1 cellular context compared by ENCODE assay signal in the genomic region with DNA sequence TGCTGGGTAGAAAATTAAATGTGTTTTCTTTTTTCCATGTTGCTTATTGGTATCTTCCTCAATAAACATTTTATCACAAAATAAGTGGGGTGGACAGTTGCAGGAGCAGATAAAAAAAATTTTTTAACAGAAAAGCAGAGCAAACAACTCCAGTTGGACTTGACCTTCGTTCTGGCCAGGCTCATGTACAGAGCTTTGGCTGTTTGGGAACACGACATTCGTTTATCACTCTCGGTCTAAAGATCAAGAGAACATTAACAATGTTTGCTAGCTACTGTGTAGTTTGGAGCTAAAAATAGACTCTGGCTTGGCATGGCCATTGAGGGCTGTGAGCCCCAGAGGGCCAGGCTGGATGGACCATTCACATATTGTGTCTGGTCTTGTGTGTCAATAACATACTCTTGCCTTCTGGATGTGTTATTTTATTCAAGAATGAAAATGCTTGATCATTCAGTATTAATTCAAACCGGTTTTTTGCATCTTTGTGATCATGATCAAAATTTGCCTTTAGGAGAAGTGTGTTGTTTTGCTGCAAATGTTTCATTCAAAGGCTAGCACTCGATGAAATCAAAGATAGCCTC.
TF ChIP-seq lines count a peak whose summit lies in the region.

No MANE protein-coding gene starts in this region.

TF ChIP-seq in HepG2, 621 proteins besides CTCF, POLR2A, EP300 and RAD21 (continued from another document and continues in another):
- TF ChIP-seq NFIC (IDR thresholded peaks at IDR 0.05; ENCODE audit: low read length) (peak; percentile 87), ZNF878 (CRISPR knock-in tag; IDR thresholded peaks at IDR 0.05) (peak; percentile 87; the same call in 1 of the 2 replicates), ZEB1 (IDR thresholded peaks at IDR 0.05; ENCODE audit: insufficient replicate concordance, low read depth) (no peak), ISL2 (CRISPR knock-in tag; IDR thresholded peaks at IDR 0.05) (peak; percentile 87), KDM5B (CRISPR knock-in tag; IDR thresholded peaks at IDR 0.05; ENCODE audit: borderline replicate concordance) (no peak), DMAP1 (CRISPR knock-in tag; IDR thresholded peaks at IDR 0.05) (peak; percentile 38; the same call in 1 of the 2 replicates), GATA4 (IDR thresholded peaks at IDR 0.05; ENCODE audit: borderline replicate concordance, low read depth) (peak; percentile 76; the same call in 1 of the 2 replicates), ZNF20 (CRISPR knock-in tag; IDR thresholded peaks at IDR 0.05) (no peak), FOXC1 (CRISPR knock-in tag; IDR thresholded peaks at IDR 0.05; ENCODE audit: borderline replicate concordance) (no peak), ZNF484 (CRISPR knock-in tag; IDR thresholded peaks at IDR 0.05; ENCODE audit: borderline replicate concordance, low read depth) (no peak), CREM (IDR thresholded peaks at IDR 0.05) (peak; percentile 88), CREM (CRISPR knock-in tag; IDR thresholded peaks at IDR 0.05) (no peak), JUNB (CRISPR knock-in tag; IDR thresholded peaks at IDR 0.05; ENCODE audit: borderline replicate concordance) (no peak), ZNF567 (CRISPR knock-in tag; IDR thresholded peaks at IDR 0.05; ENCODE audit: borderline replicate concordance) (no peak), ZFP82 (CRISPR knock-in tag; IDR thresholded peaks at IDR 0.05; ENCODE audit: borderline replicate concordance) (no peak), ZNF839 (CRISPR knock-in tag; IDR thresholded peaks at IDR 0.05; ENCODE audit: borderline replicate concordance) (no peak), ZNF44 (CRISPR knock-in tag; IDR thresholded peaks at IDR 0.05) (no peak), FOXK2 (IDR thresholded peaks at IDR 0.05) (peak; percentile 60; the same call in 1 of the 2 replicates), NR1H2 (CRISPR knock-in tag; IDR thresholded peaks at IDR 0.05; ENCODE audit: borderline replicate concordance, low read depth) (no peak), ZNF652 (CRISPR knock-in tag; IDR thresholded peaks at IDR 0.05; ENCODE audit: borderline replicate concordance, low read depth) (peak; percentile 71; the same call in 1 of the 2 replicates), SALL1 (CRISPR knock-in tag; IDR thresholded peaks at IDR 0.05) (peak; percentile 98), ZNF329 (CRISPR knock-in tag; IDR thresholded peaks at IDR 0.05; ENCODE audit: low read depth) (no peak), ZNF761 (CRISPR knock-in tag; conservative IDR thresholded peaks at IDR 0.05) (peak; percentile 90; the same call in 1 of the 2 replicates), MATR3 (CRISPR knock-in tag; IDR thresholded peaks at IDR 0.05) (no peak), KDM1A (CRISPR knock-in tag; IDR thresholded peaks at IDR 0.05) (no peak), ZNF333 (CRISPR knock-in tag; IDR thresholded peaks at IDR 0.05; ENCODE audit: borderline replicate concordance) (no peak), U2AF1 (optimal IDR thresholded peaks at IDR 0.05; ENCODE audit: low read depth, low read length) (no peak), ZNF343 (CRISPR knock-in tag; IDR thresholded peaks at IDR 0.05) (no peak), ZFYVE20 (CRISPR knock-in tag; IDR thresholded peaks at IDR 0.05; ENCODE audit: borderline replicate concordance, low read depth) (no peak), TAF1 (CRISPR knock-in tag; IDR thresholded peaks at IDR 0.05) (no peak), ZBTB21 (CRISPR knock-in tag; IDR thresholded peaks at IDR 0.05) (0 out of 2 replicates have a peak, but pooled peaks have one; percentile 20), FLYWCH1 (CRISPR knock-in tag; IDR thresholded peaks at IDR 0.05) (no peak), ZNF383 (CRISPR knock-in tag; IDR thresholded peaks at IDR 0.05; ENCODE audit: borderline replicate concordance) (no peak), ZNF24 (IDR thresholded peaks at IDR 0.05) (no peak), HOXD1 (CRISPR knock-in tag; IDR thresholded peaks at IDR 0.05) (peak; percentile 45; the same call in 1 of the 2 replicates)
- TF ChIP-seq, protein P1, sequence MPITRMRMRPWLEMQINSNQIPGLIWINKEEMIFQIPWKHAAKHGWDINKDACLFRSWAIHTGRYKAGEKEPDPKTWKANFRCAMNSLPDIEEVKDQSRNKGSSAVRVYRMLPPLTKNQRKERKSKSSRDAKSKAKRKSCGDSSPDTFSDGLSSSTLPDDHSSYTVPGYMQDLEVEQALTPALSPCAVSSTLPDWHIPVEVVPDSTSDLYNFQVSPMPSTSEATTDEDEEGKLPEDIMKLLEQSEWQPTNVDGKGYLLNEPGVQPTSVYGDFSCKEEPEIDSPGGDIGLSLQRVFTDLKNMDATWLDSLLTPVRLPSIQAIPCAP (CRISPR knock-in tag; IDR thresholded peaks at IDR 0.05; ENCODE audit: low read depth): no peak
- TF ChIP-seq, protein P2, sequence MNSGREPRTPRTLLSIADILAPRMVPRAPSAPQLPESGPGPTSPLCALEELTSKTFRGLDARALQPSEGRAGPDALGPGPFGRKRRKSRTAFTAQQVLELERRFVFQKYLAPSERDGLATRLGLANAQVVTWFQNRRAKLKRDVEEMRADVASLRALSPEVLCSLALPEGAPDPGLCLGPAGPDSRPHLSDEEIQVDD (CRISPR knock-in tag; IDR thresholded peaks at IDR 0.05; ENCODE audit: borderline replicate concordance): no peak
- TF ChIP-seq, protein P3, sequence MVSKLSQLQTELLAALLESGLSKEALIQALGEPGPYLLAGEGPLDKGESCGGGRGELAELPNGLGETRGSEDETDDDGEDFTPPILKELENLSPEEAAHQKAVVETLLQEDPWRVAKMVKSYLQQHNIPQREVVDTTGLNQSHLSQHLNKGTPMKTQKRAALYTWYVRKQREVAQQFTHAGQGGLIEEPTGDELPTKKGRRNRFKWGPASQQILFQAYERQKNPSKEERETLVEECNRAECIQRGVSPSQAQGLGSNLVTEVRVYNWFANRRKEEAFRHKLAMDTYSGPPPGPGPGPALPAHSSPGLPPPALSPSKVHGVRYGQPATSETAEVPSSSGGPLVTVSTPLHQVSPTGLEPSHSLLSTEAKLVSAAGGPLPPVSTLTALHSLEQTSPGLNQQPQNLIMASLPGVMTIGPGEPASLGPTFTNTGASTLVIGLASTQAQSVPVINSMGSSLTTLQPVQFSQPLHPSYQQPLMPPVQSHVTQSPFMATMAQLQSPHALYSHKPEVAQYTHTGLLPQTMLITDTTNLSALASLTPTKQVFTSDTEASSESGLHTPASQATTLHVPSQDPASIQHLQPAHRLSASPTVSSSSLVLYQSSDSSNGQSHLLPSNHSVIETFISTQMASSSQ (IDR thresholded peaks at IDR 0.05; ENCODE audit: low read depth): peak; percentile 50
- TF ChIP-seq, protein P3 (CRISPR knock-in tag; IDR thresholded peaks at IDR 0.05; ENCODE audit: borderline replicate concordance): peak; percentile 89
- TF ChIP-seq, protein P4, sequence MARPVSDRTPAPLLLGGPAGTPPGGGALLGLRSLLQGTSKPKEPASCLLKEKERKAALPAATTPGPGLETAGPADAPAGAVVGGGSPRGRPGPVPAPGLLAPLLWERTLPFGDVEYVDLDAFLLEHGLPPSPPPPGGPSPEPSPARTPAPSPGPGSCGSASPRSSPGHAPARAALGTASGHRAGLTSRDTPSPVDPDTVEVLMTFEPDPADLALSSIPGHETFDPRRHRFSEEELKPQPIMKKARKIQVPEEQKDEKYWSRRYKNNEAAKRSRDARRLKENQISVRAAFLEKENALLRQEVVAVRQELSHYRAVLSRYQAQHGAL (CRISPR knock-in tag; IDR thresholded peaks at IDR 0.05; ENCODE audit: not compliant biosample characterization): no peak
- TF ChIP-seq, protein P5, sequence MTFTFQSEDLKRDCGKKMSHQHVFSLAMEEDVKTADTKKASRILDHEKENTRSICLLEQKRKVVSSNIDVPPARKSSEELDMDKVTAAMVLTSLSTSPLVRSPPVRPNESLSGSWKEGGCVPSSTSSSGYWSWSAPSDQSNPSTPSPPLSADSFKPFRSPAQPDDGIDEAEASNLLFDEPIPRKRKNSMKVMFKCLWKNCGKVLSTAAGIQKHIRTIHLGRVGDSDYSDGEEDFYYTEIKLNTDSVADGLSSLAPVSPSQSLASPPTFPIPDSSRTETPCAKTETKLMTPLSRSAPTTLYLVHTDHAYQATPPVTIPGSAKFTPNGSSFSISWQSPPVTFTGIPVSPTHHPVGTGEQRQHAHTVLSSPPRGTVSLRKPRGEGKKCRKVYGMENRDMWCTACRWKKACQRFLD (CRISPR knock-in tag; IDR thresholded peaks at IDR 0.05; ENCODE audit: borderline replicate concordance): no peak
- TF ChIP-seq, protein P6, sequence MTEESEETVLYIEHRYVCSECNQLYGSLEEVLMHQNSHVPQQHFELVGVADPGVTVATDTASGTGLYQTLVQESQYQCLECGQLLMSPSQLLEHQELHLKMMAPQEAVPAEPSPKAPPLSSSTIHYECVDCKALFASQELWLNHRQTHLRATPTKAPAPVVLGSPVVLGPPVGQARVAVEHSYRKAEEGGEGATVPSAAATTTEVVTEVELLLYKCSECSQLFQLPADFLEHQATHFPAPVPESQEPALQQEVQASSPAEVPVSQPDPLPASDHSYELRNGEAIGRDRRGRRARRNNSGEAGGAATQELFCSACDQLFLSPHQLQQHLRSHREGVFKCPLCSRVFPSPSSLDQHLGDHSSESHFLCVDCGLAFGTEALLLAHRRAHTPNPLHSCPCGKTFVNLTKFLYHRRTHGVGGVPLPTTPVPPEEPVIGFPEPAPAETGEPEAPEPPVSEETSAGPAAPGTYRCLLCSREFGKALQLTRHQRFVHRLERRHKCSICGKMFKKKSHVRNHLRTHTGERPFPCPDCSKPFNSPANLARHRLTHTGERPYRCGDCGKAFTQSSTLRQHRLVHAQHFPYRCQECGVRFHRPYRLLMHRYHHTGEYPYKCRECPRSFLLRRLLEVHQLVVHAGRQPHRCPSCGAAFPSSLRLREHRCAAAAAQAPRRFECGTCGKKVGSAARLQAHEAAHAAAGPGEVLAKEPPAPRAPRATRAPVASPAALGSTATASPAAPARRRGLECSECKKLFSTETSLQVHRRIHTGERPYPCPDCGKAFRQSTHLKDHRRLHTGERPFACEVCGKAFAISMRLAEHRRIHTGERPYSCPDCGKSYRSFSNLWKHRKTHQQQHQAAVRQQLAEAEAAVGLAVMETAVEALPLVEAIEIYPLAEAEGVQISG (CRISPR knock-in tag; IDR thresholded peaks at IDR 0.05): peak; percentile 73; the same call in 1 of the 2 replicates
- TF ChIP-seq, protein P7, sequence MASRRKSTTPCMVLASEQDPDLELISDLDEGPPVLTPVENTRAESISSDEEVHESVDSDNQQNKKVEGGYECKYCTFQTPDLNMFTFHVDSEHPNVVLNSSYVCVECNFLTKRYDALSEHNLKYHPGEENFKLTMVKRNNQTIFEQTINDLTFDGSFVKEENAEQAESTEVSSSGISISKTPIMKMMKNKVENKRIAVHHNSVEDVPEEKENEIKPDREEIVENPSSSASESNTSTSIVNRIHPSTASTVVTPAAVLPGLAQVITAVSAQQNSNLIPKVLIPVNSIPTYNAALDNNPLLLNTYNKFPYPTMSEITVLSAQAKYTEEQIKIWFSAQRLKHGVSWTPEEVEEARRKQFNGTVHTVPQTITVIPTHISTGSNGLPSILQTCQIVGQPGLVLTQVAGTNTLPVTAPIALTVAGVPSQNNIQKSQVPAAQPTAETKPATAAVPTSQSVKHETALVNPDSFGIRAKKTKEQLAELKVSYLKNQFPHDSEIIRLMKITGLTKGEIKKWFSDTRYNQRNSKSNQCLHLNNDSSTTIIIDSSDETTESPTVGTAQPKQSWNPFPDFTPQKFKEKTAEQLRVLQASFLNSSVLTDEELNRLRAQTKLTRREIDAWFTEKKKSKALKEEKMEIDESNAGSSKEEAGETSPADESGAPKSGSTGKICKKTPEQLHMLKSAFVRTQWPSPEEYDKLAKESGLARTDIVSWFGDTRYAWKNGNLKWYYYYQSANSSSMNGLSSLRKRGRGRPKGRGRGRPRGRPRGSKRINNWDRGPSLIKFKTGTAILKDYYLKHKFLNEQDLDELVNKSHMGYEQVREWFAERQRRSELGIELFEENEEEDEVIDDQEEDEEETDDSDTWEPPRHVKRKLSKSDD (CRISPR knock-in tag; IDR thresholded peaks at IDR 0.05; ENCODE audit: low read depth): no peak
- TF ChIP-seq, protein P8, sequence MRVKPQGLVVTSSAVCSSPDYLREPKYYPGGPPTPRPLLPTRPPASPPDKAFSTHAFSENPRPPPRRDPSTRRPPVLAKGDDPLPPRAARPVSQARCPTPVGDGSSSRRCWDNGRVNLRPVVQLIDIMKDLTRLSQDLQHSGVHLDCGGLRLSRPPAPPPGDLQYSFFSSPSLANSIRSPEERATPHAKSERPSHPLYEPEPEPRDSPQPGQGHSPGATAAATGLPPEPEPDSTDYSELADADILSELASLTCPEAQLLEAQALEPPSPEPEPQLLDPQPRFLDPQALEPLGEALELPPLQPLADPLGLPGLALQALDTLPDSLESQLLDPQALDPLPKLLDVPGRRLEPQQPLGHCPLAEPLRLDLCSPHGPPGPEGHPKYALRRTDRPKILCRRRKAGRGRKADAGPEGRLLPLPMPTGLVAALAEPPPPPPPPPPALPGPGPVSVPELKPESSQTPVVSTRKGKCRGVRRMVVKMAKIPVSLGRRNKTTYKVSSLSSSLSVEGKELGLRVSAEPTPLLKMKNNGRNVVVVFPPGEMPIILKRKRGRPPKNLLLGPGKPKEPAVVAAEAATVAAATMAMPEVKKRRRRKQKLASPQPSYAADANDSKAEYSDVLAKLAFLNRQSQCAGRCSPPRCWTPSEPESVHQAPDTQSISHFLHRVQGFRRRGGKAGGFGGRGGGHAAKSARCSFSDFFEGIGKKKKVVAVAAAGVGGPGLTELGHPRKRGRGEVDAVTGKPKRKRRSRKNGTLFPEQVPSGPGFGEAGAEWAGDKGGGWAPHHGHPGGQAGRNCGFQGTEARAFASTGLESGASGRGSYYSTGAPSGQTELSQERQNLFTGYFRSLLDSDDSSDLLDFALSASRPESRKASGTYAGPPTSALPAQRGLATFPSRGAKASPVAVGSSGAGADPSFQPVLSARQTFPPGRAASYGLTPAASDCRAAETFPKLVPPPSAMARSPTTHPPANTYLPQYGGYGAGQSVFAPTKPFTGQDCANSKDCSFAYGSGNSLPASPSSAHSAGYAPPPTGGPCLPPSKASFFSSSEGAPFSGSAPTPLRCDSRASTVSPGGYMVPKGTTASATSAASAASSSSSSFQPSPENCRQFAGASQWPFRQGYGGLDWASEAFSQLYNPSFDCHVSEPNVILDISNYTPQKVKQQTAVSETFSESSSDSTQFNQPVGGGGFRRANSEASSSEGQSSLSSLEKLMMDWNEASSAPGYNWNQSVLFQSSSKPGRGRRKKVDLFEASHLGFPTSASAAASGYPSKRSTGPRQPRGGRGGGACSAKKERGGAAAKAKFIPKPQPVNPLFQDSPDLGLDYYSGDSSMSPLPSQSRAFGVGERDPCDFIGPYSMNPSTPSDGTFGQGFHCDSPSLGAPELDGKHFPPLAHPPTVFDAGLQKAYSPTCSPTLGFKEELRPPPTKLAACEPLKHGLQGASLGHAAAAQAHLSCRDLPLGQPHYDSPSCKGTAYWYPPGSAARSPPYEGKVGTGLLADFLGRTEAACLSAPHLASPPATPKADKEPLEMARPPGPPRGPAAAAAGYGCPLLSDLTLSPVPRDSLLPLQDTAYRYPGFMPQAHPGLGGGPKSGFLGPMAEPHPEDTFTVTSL (CRISPR knock-in tag; IDR thresholded peaks at IDR 0.05; ENCODE audit: borderline replicate concordance): peak; percentile 99
